8 cellular contexts compared by ENCODE assay signal in the genomic region with DNA sequence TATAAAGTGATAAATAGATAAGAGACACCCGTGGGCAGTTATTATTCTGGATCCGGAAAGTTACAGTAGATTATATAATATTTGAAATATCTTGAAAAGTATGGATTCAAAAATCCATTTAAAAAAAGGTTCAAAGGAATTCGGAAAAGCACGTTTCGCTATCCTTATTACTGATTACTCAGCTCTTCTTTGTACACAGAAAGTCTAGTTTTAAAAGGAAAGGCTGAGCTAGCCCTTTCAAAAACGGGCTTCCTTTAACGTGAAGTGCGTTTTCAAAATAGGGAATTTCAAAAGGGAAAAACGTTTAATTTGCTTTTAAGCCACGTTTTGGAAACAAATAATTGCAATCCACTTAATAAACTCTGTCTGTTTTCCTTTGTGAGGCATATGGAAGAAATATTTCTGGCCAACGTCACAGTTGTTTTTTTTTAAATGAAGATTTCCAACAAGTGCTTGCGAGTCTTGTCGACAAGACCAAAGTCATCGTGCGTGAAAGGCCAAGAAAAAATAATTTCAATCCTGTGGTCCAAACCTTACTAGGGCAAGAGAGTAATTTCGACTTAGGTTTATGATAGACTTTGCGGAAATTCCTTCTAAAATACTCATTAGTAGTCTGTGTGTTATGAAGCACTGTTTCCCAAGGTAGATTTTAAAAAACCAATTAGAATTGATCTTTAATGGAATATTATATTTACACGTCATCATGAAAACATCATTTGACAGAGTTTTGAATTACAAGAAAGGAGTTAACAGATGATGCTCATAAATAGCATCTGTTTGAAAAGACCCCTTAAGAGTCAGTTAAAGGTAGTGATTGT. TPM values are rescaled to one million over a fixed set of nuclear protein-coding genes. Genes with fewer than 3 reads are reported as not detected.
A peak's percentile ranks its signal among the peaks of the same experiment; 100 is the strongest.
DNase-seq lines count a peak whose midpoint lies in the region; ATAC-seq lines count a peak whose summit lies in the region.

No MANE protein-coding gene starts in this region.

- peak overlapping the region; percentile 99 for H2BK5ac ChIP-seq in neuronal stem cell (ENCODE audit: low read length)

- H3K36me3 ChIP-seq in SJCRH30 (no peaks in the 10 kb centered on the region), neuronal stem cell (replicated peaks in 1 of 2; ENCODE audit: control insufficient read depth in 2 of 2, insufficient read depth in 2 of 2, low read length in 2 of 2) (peaks cover 0 to 7% of the 10 kb centered on the region in 2 donors)

- no peak overlapping the region for H2AFZ ChIP-seq in neuronal stem cell (ENCODE audit: low read length)

- H2BK12ac ChIP-seq in neuronal stem cell (ENCODE audit: low read length), result no peak overlapping the region

- peaks cover 26% of the 10 kb centered on the region for H3K27me3 Mint-ChIP-seq in activated T-cell treated with anti-CD3 and anti-CD28 coated beads, Interleukin-2, amount 50 U/mL, for 72 hours (ENCODE audit: low read depth)

- H3K4ac ChIP-seq in neuronal stem cell (ENCODE audit: low read length), result no peak overlapping the region

- no peaks in the 10 kb centered on the region for H3K79me1 ChIP-seq in neuronal stem cell (ENCODE audit: low read depth, low read length)

- H3K27ac Mint-ChIP-seq in activated T-cell treated with anti-CD3 and anti-CD28 coated beads, Interleukin-2, amount 50 U/mL, for 72 hours, result no peak overlapping the region

- H3K4me1 ChIP-seq in SJCRH30 (peaks cover 29% of the 10 kb centered on the region), neuronal stem cell (ENCODE audit: control insufficient read depth in 2 of 2, insufficient read depth in 1 of 2, low read depth in 1 of 2, low read length in 2 of 2) (peaks cover 3 to 34% of the 10 kb centered on the region in 2 donors)

- H3K4me1 Mint-ChIP-seq in activated T-cell treated with anti-CD3 and anti-CD28 coated beads, Interleukin-2, amount 50 U/mL, for 72 hours (ENCODE audit: low read depth), result peaks cover 41% of the 10 kb centered on the region

- no peak for ATAC-seq in activated T-cell treated with anti-CD3 and anti-CD28 coated beads, Interleukin-2, amount 50 U/mL, for 72 hours (replicated peaks in 1 of 2)
- ATAC-seq in GM21360 (IDR thresholded peaks at IDR 0.05; ENCODE audit: unreplicated experiment), result no peak

- H3K27me3 ChIP-seq in SJCRH30 (no peaks in the 10 kb centered on the region), neuronal stem cell (ENCODE audit: control insufficient read depth in 3 of 3, insufficient read depth in 3 of 3, low read depth in 1 of 3, low read length in 3 of 3) (no peaks in the 10 kb centered on the region)

- DNase-seq in activated T-cell treated with anti-CD3 and anti-CD28 coated beads, Interleukin-2, amount 50 U/mL, for 72 hours, result no peak
- no peak for DNase-seq in activated T-cell treated with anti-CD3 and anti-CD28 coated beads, Interleukin-2, amount 50 U/mL, for 48 hours
- peak in 1 of 2 experiments; percentile 52 for DNase-seq in SJCRH30
- no peak for DNase-seq in epithelial cell of prostate (ENCODE audit: low read depth, low spot score)
- DNase-seq in neuronal stem cell (ENCODE audit: low spot score), result no peak
- no peak for DNase-seq in germinal center (ENCODE audit: low spot score)
- no peak for DNase-seq in NCI-H524 treated with DMSO at 0.1 percent for 48 hours (lab: John Stamatoyannopoulos, UW)

- no peak overlapping the region for H3K9ac ChIP-seq in neuronal stem cell (ENCODE audit: low read depth, low read length, poor library complexity)

- H3K4me3 ChIP-seq in SJCRH30, result peak overlapping the region; percentile 70
- peak overlapping the region; percentile 70 to 85 for H3K4me3 ChIP-seq in neuronal stem cell (ENCODE audit: low read length in 2 of 2)

- no CpG with 5 or more reads among the region's 18 CpGs for WGBS in neuronal stem cell (ENCODE audit: extremely low coverage in 2 of 2, insufficient read length in 2 of 2, insufficient replicate concordance in 1 of 2), 2 donors

- peak overlapping the region; percentile 99 for H3K27ac ChIP-seq in SJCRH30
- H3K27ac ChIP-seq in epithelial cell of prostate, result peak overlapping the region; percentile 91
- H3K27ac ChIP-seq in neuronal stem cell (replicated peaks; ENCODE audit: low read length), result peak overlapping the region; percentile 100

- peak overlapping the region; percentile 99 for H2BK120ac ChIP-seq in neuronal stem cell (ENCODE audit: low read depth, low read length)

- peaks cover 3 to 5% of the 10 kb centered on the region in 2 donors for H3K36me3 Mint-ChIP-seq in activated T-cell treated with anti-CD3 and anti-CD28 coated beads, Interleukin-2, amount 50 U/mL, for 72 hours (ENCODE audit: insufficient read depth in 2 of 2)

- no peak overlapping the region for H3K23ac ChIP-seq in neuronal stem cell (ENCODE audit: low read depth, low read length, poor library complexity)

- H3K4me3 Mint-ChIP-seq in activated T-cell treated with anti-CD3 and anti-CD28 coated beads, Interleukin-2, amount 50 U/mL, for 72 hours, result peak overlapping the region; percentile 83 to 86

- H3K18ac ChIP-seq in neuronal stem cell (ENCODE audit: low read length), result no peak overlapping the region

- H4K91ac ChIP-seq in neuronal stem cell (ENCODE audit: low read depth, low read length, poor library complexity), result no peak overlapping the region

- no peak overlapping the region for H2BK15ac ChIP-seq in neuronal stem cell (ENCODE audit: low read length)

- H4K8ac ChIP-seq in neuronal stem cell (ENCODE audit: low read depth, low read length), result no peak overlapping the region

- peak overlapping the region; percentile 71 for H3K4me2 ChIP-seq in neuronal stem cell (ENCODE audit: insufficient read depth, low read length, poor library complexity, severe bottlenecking)

- no peaks in the 10 kb centered on the region for H3K9me3 Mint-ChIP-seq in activated T-cell treated with anti-CD3 and anti-CD28 coated beads, Interleukin-2, amount 50 U/mL, for 72 hours

- no peak overlapping the region for H2AK5ac ChIP-seq in neuronal stem cell (ENCODE audit: low read depth, low read length)

- H3K9me3 ChIP-seq in SJCRH30 (replicated peaks), result no peaks in the 10 kb centered on the region
- no peaks in the 10 kb centered on the region for H3K9me3 ChIP-seq in neuronal stem cell (replicated peaks in 1 of 2; ENCODE audit: control insufficient read depth in 2 of 2, insufficient read depth in 1 of 2, low read depth in 1 of 2, low read length in 2 of 2)

- no peak overlapping the region for H3K14ac ChIP-seq in neuronal stem cell (ENCODE audit: low read length)

RNA-seq across cellular contexts. Expression of gene SKIDA1, which starts 2.4 kb away (rescaled TPM):
- total RNA-seq in activated T-cell treated with anti-CD3 and anti-CD28 coated beads, Interleukin-2, amount 50 U/mL, for 72 hours, result under 1 TPM; 0.23 to 0.41 TPM
- total RNA-seq in SJCRH30 (2014; rRNA removed; shearing (Covaris generic)), result 1.4 and 1.8 TPM in 2 replicates
- polyA plus RNA-seq in neuronal stem cell (2013, experiment 1 of 2), result 57.0 TPM
- polyA plus RNA-seq in neuronal stem cell (2013, experiment 2 of 2), result 57.0 TPM

RNA-seq across cellular contexts. Expression of gene MLLT10, which starts 6.2 kb away (rescaled TPM):
- total RNA-seq in activated T-cell treated with anti-CD3 and anti-CD28 coated beads, Interleukin-2, amount 50 U/mL, for 72 hours, result 10 to 100 TPM; 45.4 to 46.0 TPM
- total RNA-seq in SJCRH30 (2014; rRNA removed; shearing (Covaris generic)), result 34.1 and 39.3 TPM in 2 replicates
- 43.4 TPM for polyA plus RNA-seq in neuronal stem cell (2013, experiment 1 of 2)
- 44.9 TPM for polyA plus RNA-seq in neuronal stem cell (2013, experiment 2 of 2)
